8 cellular contexts compared by ENCODE assay signal in genomic region chr22:18056802-18057474, GRCh38. TPM values are rescaled to one million over a fixed set of nuclear protein-coding genes. Genes with fewer than 3 reads are reported as not detected.
DNase-seq lines count a peak whose midpoint lies in the region; ATAC-seq and TF ChIP-seq lines count a peak whose summit lies in the region.

No MANE protein-coding gene starts in this region.

- H3K36me3 ChIP-seq in KMS-11 (ENCODE audit: insufficient read depth) (no peaks in the 10 kb centered on the region), lower lobe of right lung (no peaks in the 10 kb centered on the region), HAP-1 (replicated peaks) (no peaks in the 10 kb centered on the region)

- H3K27me3 ChIP-seq in AG04450 (ENCODE audit: control insufficient read depth, insufficient read depth, low read length) (no peaks in the 10 kb centered on the region), KMS-11 (ENCODE audit: insufficient read depth, low read depth) (no peaks in the 10 kb centered on the region), lower lobe of right lung (ENCODE audit: low read depth) (no peaks in the 10 kb centered on the region), HAP-1 (ENCODE audit: low read depth) (no peaks in the 10 kb centered on the region)

- H3K9me3 ChIP-seq in AG04450 (ENCODE audit: control insufficient read depth, insufficient read depth, low read length) (no peaks in the 10 kb centered on the region), lower lobe of right lung (no peaks in the 10 kb centered on the region), HAP-1 (no peaks in the 10 kb centered on the region)

- in situ Hi-C loops in HAP-1 (cut with MboI; ENCODE audit: low sequenced_read_pairs), result no loop called here

- ATAC-seq in GM21360 (IDR thresholded peaks at IDR 0.05; ENCODE audit: unreplicated experiment), result peak; percentile 60
- no peak for ATAC-seq in lower lobe of right lung

- TF ChIP-seq CTCF in AG04450 (IDR thresholded peaks at IDR 0.05; ENCODE audit: low read depth, low read length), result no peak
- no peak for TF ChIP-seq CTCF in KMS-11 (conservative IDR thresholded peaks at IDR 0.05; ENCODE audit: low read depth, low read length)
- no peak for TF ChIP-seq CTCF in lower lobe of right lung (IDR thresholded peaks at IDR 0.05)

- H4K20me1 ChIP-seq in KMS-11 (ENCODE audit: insufficient read depth), result no peaks in the 10 kb centered on the region

- DNase-seq in AG04450 (ENCODE audit: low read depth, low spot score), result no peak
- DNase-seq in lower lobe of right lung, result no peak
- DNase-seq in HAP-1 (ENCODE audit: low spot score in 2 of 2), result no peak
- DNase-seq in GF-D8 (lab: John Stamatoyannopoulos, UW), result no peak
- DNase-seq in RPMI8226, result no peak
- no peak for DNase-seq in NCI-H510A (lab: John Stamatoyannopoulos, UW)

- CTCF ChIA-PET in AG04450 (lab: Charles Lee), result interaction anchor here (0.6 to 3.4 kb wide), 3 partner anchors 8 to 226 kb away, joined by 4 to 26 read pairs (median 4); no protein-coding TSS in a partner anchor

- H3K4me1 ChIP-seq in KMS-11 (ENCODE audit: low read depth, poor library complexity, severe bottlenecking), result peaks cover 75% of the 10 kb centered on the region
- peaks cover 27% of the 10 kb centered on the region for H3K4me1 ChIP-seq in lower lobe of right lung
- peaks cover 4% of the 10 kb centered on the region; the same call in 1 of the 2 replicates for H3K4me1 ChIP-seq in HAP-1

- peak overlapping the region; percentile 96 for H3K4me2 ChIP-seq in KMS-11

- H3K9ac ChIP-seq in KMS-11, result peak overlapping the region; percentile 49; the same call in 1 of the 2 replicates

- intact Hi-C loops in lower lobe of right lung (cut with DNase I), result no loop called here

- no peaks in the 10 kb centered on the region for H3K79me2 ChIP-seq in KMS-11 (ENCODE audit: insufficient read depth, low read depth)

- peak overlapping the region; percentile 45 for H2AFZ ChIP-seq in KMS-11 (ENCODE audit: low read depth)

- POLR2A ChIA-PET in AG04450 (lab: Yijun Ruan, JAX), result interaction anchor here (0.6 to 2.2 kb wide), 4 partner anchors 23 to 167 kb away, joined by 3 to 6 read pairs (median 4); no protein-coding TSS in a partner anchor

- H3K27ac ChIP-seq in AG04450 (ENCODE audit: low read depth, low read length), result peak overlapping the region; percentile 81
- peak overlapping the region; percentile 85 for H3K27ac ChIP-seq in KMS-11
- H3K27ac ChIP-seq in lower lobe of right lung, result peak overlapping the region; percentile 68

- H3K4me3 ChIP-seq in AG04450 (ENCODE audit: low read depth, low read length), result no peak overlapping the region
- no peak overlapping the region for H3K4me3 ChIP-seq in KMS-11 (IDR thresholded peaks at IDR 0.05; ENCODE audit: insufficient read depth, low read depth, low read length)
- H3K4me3 ChIP-seq in lower lobe of right lung, result no peak overlapping the region
- no peak overlapping the region for H3K4me3 ChIP-seq in HAP-1

RNA-seq across cellular contexts. Expression of gene PEX26, which starts 20.9 kb away (rescaled TPM):
- 20.8 and 24.8 TPM in 2 replicates for polyA plus RNA-seq in AG04450 (2011; rRNA removed)
- 27.3 and 35.8 TPM in 2 replicates for polyA minus RNA-seq in AG04450 (2011; rRNA and poly(A)+ RNA removed)
- 31.5 TPM for total RNA-seq in lower lobe of right lung

RNA-seq across cellular contexts. Expression of gene MICAL3, which starts 32.6 kb away (rescaled TPM):
- 17.8 and 18.5 TPM in 2 replicates for polyA plus RNA-seq in AG04450 (2011; rRNA removed)
- polyA minus RNA-seq in AG04450 (2011; rRNA and poly(A)+ RNA removed), result 29.1 and 40.9 TPM in 2 replicates
- 23.5 TPM for total RNA-seq in lower lobe of right lung

RNA-seq across cellular contexts. Expression of gene TUBA8, which starts 53.7 kb away (rescaled TPM):
- polyA plus RNA-seq in AG04450 (2011; rRNA removed), result 2.7 and 3.0 TPM in 2 replicates
- 2.7 and 3.5 TPM in 2 replicates for polyA minus RNA-seq in AG04450 (2011; rRNA and poly(A)+ RNA removed)
- 1.3 TPM for total RNA-seq in lower lobe of right lung
